In genomic region chr17:1688405-1688804, GRCh38 we compare ENCODE assay signal across 1 cellular context. TPM values are rescaled to one million over a fixed set of nuclear protein-coding genes. Genes with fewer than 3 reads are reported as not detected.
"Had no signal": no experiment of that assay in that cellular context is flagged by ENCODE, and none has a peak within 500 bp of the region (broad histone marks: within the 10 kb centered on the region; RNA-seq: fewer than 3 reads in every experiment).

No MANE protein-coding gene starts in this region.

RNA-seq across cellular contexts. Expression of gene TLCD2, which starts 21.8 kb away (rescaled TPM):
- polyA plus RNA-seq: IgD-negative memory B cell had no signal
